Comparison of ENCODE assay signal across 22 cellular contexts in the genomic region with DNA sequence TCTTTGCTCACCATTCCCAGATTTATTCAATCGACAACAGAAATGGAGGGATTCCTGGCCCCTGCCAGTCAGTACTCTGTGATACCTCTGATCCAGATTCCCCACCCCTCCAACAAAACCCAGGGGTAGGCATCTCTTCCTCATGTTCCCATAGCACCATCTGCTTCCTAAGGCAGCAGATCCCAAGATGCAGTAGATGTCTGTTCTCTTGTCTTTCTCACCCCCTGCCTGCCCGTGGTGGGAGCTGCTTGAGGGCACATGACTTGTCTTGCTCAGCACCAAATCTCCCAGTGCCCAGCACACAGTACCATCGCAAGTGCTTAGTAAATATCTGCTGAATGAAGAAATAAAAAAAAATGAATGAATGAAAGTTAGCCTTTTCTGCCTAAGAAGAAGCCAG.
DNase-seq lines count a peak whose midpoint lies in the region; ATAC-seq, FAIRE-seq and TF ChIP-seq lines count a peak whose summit lies in the region.
"Had no signal": no experiment of that assay in that cellular context is flagged by ENCODE, and none has a peak within 500 bp of the region (broad histone marks: within the 10 kb centered on the region; RNA-seq: fewer than 3 reads in every experiment).

No MANE protein-coding gene starts in this region.

- H3K27ac ChIP-seq in thyroid gland (peak overlapping the region in 2 of 3 donors; percentile 9 to 34), mesenchymal stem cell (ENCODE audit: low read length, poor library complexity, severe bottlenecking) (no peak overlapping the region)
- H3K27ac ChIP-seq: GM23248 had no signal

- TF ChIP-seq POLR2A in thyroid gland (IDR thresholded peaks at IDR 0.05): no peak

- no peak for ATAC-seq in HG02763 (IDR thresholded peaks at IDR 0.05; ENCODE audit: unreplicated experiment)

- peak; percentile 26 for DNase-seq in NCI-H82 (lab: John Stamatoyannopoulos, UW)
- DNase-seq in NCI-H82 treated with DMSO at 0.1 percent for 48 hours (lab: John Stamatoyannopoulos, UW; ENCODE audit: unreplicated experiment): no peak
- DNase-seq in NCI-H69 (lab: John Stamatoyannopoulos, UW): peak; percentile 72
- no peak for DNase-seq in bronchial epithelial cell (ENCODE audit: low read depth)
- no peak for DNase-seq in thyroid gland
- no peak for DNase-seq in mesenchymal stem cell
- DNase-seq: ACHN; BE2C; CD4-positive, CD25-positive, alpha-beta regulatory T cell; CD8-positive, alpha-beta memory T cell; COR-L47; DMS153; DMS79; GDM1; GM23248; IMR-90 had no signal

- no peak overlapping the region for H2AK5ac ChIP-seq in mesenchymal stem cell (ENCODE audit: low read length, severe bottlenecking)

- H2AFZ ChIP-seq in mesenchymal stem cell (ENCODE audit: low read depth, low read length): no peak overlapping the region
- H2AFZ ChIP-seq: GM23248 had no signal

- 83 to 92% methylated on average over 3 of the region's 3 CpGs for WGBS in thyroid gland, 2 donors
- 86% methylated on average over 3 of the region's 3 CpGs for WGBS in mesenchymal stem cell

- H3K4ac ChIP-seq in mesenchymal stem cell (ENCODE audit: low read depth in 1 of 2, low read length in 2 of 2): no peak overlapping the region

- peaks cover 32 to 43% of the 10 kb centered on the region in 2 donors for H3K4me1 ChIP-seq in thyroid gland
- H3K4me1 ChIP-seq in mesenchymal stem cell (ENCODE audit: control insufficient read depth, insufficient read depth, low read depth, low read length): no peaks in the 10 kb centered on the region
- H3K4me1 ChIP-seq: BE2C, HAP-1 had no signal

- no peak overlapping the region for H2BK12ac ChIP-seq in mesenchymal stem cell (ENCODE audit: low read length in 2 of 2)

- H3K79me1 ChIP-seq in mesenchymal stem cell (replicated peaks; ENCODE audit: low read length, poor library complexity, severe bottlenecking): no peaks in the 10 kb centered on the region

- no peak overlapping the region for H3K14ac ChIP-seq in mesenchymal stem cell (ENCODE audit: low read length in 2 of 2)

- H4K91ac ChIP-seq in mesenchymal stem cell (ENCODE audit: low read length): no peak overlapping the region

- no peaks in the 10 kb centered on the region for H3K36me3 ChIP-seq in bronchial epithelial cell (ENCODE audit: control insufficient read depth, insufficient read depth, low read length)
- no peaks in the 10 kb centered on the region for H3K36me3 ChIP-seq in thyroid gland
- no peaks in the 10 kb centered on the region for H3K36me3 ChIP-seq in mesenchymal stem cell (ENCODE audit: control insufficient read depth in 1 of 2, insufficient read depth in 2 of 2, low read depth in 1 of 2, low read length in 2 of 2)
- H3K36me3 ChIP-seq: BE2C, HAP-1 had no signal

- no peak overlapping the region for H2BK5ac ChIP-seq in mesenchymal stem cell (ENCODE audit: low read depth, low read length, poor library complexity, severe bottlenecking)

- no peak overlapping the region for H3K9ac ChIP-seq in mesenchymal stem cell (ENCODE audit: low read length)
- H3K9ac ChIP-seq: GM23248 had no signal

- H3K9me3 ChIP-seq in thyroid gland (no peaks in the 10 kb centered on the region), mesenchymal stem cell (ENCODE audit: control insufficient read depth, low read length) (no peaks in the 10 kb centered on the region)
- H3K9me3 ChIP-seq: BE2C, HAP-1 had no signal

- intact Hi-C loops in thyroid gland (cut with DNase I): no loop called here

- TF ChIP-seq CTCF in bronchial epithelial cell (IDR thresholded peaks at IDR 0.05; ENCODE audit: insufficient read depth, low read length, severe bottlenecking): no peak
- TF ChIP-seq CTCF in thyroid gland (IDR thresholded peaks at IDR 0.05): no peak

- H3K27me3 ChIP-seq in bronchial epithelial cell (ENCODE audit: control insufficient read depth, insufficient read depth, low read length) (no peaks in the 10 kb centered on the region), thyroid gland (no peaks in the 10 kb centered on the region), mesenchymal stem cell (ENCODE audit: control insufficient read depth in 1 of 2, insufficient read depth in 1 of 2, low read length in 2 of 2) (peaks cover 20 to 51% of the 10 kb centered on the region in 2 experiments)
- H3K27me3 ChIP-seq: BE2C had no signal

- no peak overlapping the region for H2BK15ac ChIP-seq in mesenchymal stem cell (ENCODE audit: low read depth, poor library complexity, severe bottlenecking)

- H3K4me3 ChIP-seq in bronchial epithelial cell (ENCODE audit: low read depth, low read length): no peak overlapping the region
- no peak overlapping the region for H3K4me3 ChIP-seq in thyroid gland (replicated peaks in 1 of 3)
- H3K4me3 ChIP-seq in mesenchymal stem cell (ENCODE audit: insufficient read depth in 1 of 2, low read depth in 1 of 2, low read length in 2 of 2): no peak overlapping the region
- H3K4me3 ChIP-seq: GM23248, HAP-1 had no signal

- H3K18ac ChIP-seq in mesenchymal stem cell (ENCODE audit: low read depth in 1 of 2, low read length in 2 of 2): no peak overlapping the region

- peak; percentile 83 for FAIRE-seq in bronchial epithelial cell (lab: Jason Lieb, UNC)
- FAIRE-seq: A204.1, GM12892, GM18507, HTR-8/SVneo had no signal

- H2BK120ac ChIP-seq in mesenchymal stem cell (ENCODE audit: low read depth, low read length): no peak overlapping the region

- no peak overlapping the region for H3K23ac ChIP-seq in mesenchymal stem cell (ENCODE audit: low read length in 2 of 2)

- H3K4me2 ChIP-seq in mesenchymal stem cell (ENCODE audit: low read length, poor library complexity, severe bottlenecking): no peak overlapping the region

- H4K8ac ChIP-seq in mesenchymal stem cell (ENCODE audit: low read length): no peak overlapping the region

Comparison
In these comparisons a context has a peak if more than half of its experiments do, and no peak if none do; other contexts are left out.
1. DNase-seq: peak in NCI-H82 (single experiment) and NCI-H69 (single experiment); none in NCI-H82 treated with DMSO at 0.1 percent for 48 hours (single experiment), bronchial epithelial cell (single experiment), thyroid gland (0 of 2) and mesenchymal stem cell (single experiment).